ENCODE assay signal across 8 cellular contexts in genomic region chr10:17229967-17230682, GRCh38. TPM values are rescaled to one million over a fixed set of nuclear protein-coding genes. Genes with fewer than 3 reads are reported as not detected.
A peak's percentile ranks its signal among the peaks of the same experiment; 100 is the strongest.
DNase-seq lines count a peak whose midpoint lies in the region; ATAC-seq and TF ChIP-seq lines count a peak whose summit lies in the region.

No MANE protein-coding gene starts in this region.

- no peaks in the 10 kb centered on the region for H3K27me3 Mint-ChIP-seq in osteocyte (ENCODE audit: unreplicated experiment)

- H3K27me3 ChIP-seq in Peyer's patch (peaks cover 0 to 4% of the 10 kb centered on the region in 2 donors), tibial nerve (no peaks in the 10 kb centered on the region)

- peak overlapping the region; percentile 93 for H3K4me3 Mint-ChIP-seq in osteocyte (ENCODE audit: unreplicated experiment)

- DNase-seq in COLO829 (ENCODE audit: low spot score) (peak; percentile 26), Peyer's patch (peak; percentile 86 to 95 (median 90)), foreskin melanocyte (peak; percentile 84), osteocyte (ENCODE audit: extremely low spot score, unreplicated experiment) (peak; percentile 92), tibial nerve (ENCODE audit: low spot score in 2 of 2) (peak; percentile 70 to 72)
- peak; percentile 82 for DNase-seq in activated T-helper 9 cell treated with anti-CD3 and anti-CD28 coated beads, Interleukin-2, amount 50 U/mL, for 16 hours (ENCODE audit: low read depth)

- WGBS in tibial nerve, 2 donors: 0 to 1% methylated on average over 28 of the region's 43 CpGs

- ATAC-seq in GM19467 (IDR thresholded peaks at IDR 0.05; ENCODE audit: unreplicated experiment) (peak; percentile 51), HG03575 (IDR thresholded peaks at IDR 0.05; ENCODE audit: extremely low read depth, insufficient number of reproducible peaks, low FRiP score, unreplicated experiment) (peak; percentile 41)

- no peaks in the 10 kb centered on the region for H3K9me3 Mint-ChIP-seq in osteocyte (ENCODE audit: unreplicated experiment)

- TF ChIP-seq CTCF in Peyer's patch (IDR thresholded peaks at IDR 0.05): peak in 1 of 6 experiments; percentile 47
- no peak for TF ChIP-seq CTCF in osteocyte (IDR thresholded peaks at IDR 0.05)
- TF ChIP-seq CTCF in tibial nerve (IDR thresholded peaks at IDR 0.05): no peak

- TF ChIP-seq POLR2A in Peyer's patch (IDR thresholded peaks at IDR 0.05) (peak; percentile 43 to 45), tibial nerve (IDR thresholded peaks at IDR 0.05) (peak in 1 of 2 donors; percentile 49)

- H3K4me1 ChIP-seq in Peyer's patch (peaks cover 0 to 44% (median 12%) of the 10 kb centered on the region in 4 donors), tibial nerve (peaks cover 0 to 58% (median 35%) of the 10 kb centered on the region in 4 donors)

- peak overlapping the region; percentile 59 to 97 (median 78) for H3K4me3 ChIP-seq in Peyer's patch
- H3K4me3 ChIP-seq in tibial nerve: peak overlapping the region; percentile 78 to 96 (median 92)

- peak in 1 of 2 donors; percentile 88 for TF ChIP-seq EP300 in tibial nerve (IDR thresholded peaks at IDR 0.05)

- no peaks in the 10 kb centered on the region for H3K9me3 ChIP-seq in Peyer's patch
- H3K9me3 ChIP-seq in tibial nerve: no peaks in the 10 kb centered on the region

- H3K27ac Mint-ChIP-seq in osteocyte (ENCODE audit: unreplicated experiment): peak overlapping the region; percentile 99

- peaks cover 40% of the 10 kb centered on the region for H3K36me3 Mint-ChIP-seq in osteocyte (ENCODE audit: unreplicated experiment)

- H3K27ac ChIP-seq in Peyer's patch (peak overlapping the region; percentile 95 to 99 (median 98)), tibial nerve (peak overlapping the region; percentile 95 to 100 (median 98))

- H3K36me3 ChIP-seq in Peyer's patch: peaks cover 0 to 28% (median 1%) of the 10 kb centered on the region in 3 donors
- peaks cover 16 to 58% (median 24%) of the 10 kb centered on the region in 3 donors for H3K36me3 ChIP-seq in tibial nerve

- H3K4me1 Mint-ChIP-seq in osteocyte (ENCODE audit: unreplicated experiment): peaks cover 53% of the 10 kb centered on the region

RNA-seq across cellular contexts. Expression of gene VIM, which starts 2.1 kb away (rescaled TPM):
- total RNA-seq in Peyer's patch: 100 to 1,000 TPM; 139 to 914 (median 434) TPM
- 2,114 and 2,178 TPM in 2 replicates for total RNA-seq in osteocyte
- total RNA-seq in tibial nerve: 1,000 to 10,000 TPM; 6,350 to 8,587 (median 8,002) TPM

RNA-seq across cellular contexts. Expression of gene TRDMT1, which starts 28.7 kb away (rescaled TPM):
- total RNA-seq in Peyer's patch (10 to 100 TPM in 1 of 4 donors, 1 to 10 TPM in 3; 4.0 to 24.8 (median 6.4) TPM), osteocyte (5.9 and 6.6 TPM in 2 replicates), tibial nerve (10 to 100 TPM; 12.9 to 17.5 (median 16.0) TPM)

Comparison
In these comparisons a context has a peak if more than half of its experiments do, and no peak if none do; other contexts are left out.
1. Peak in every context shown above with its lines: DNase-seq, ATAC-seq, H3K4me3 ChIP-seq and H3K27ac ChIP-seq.
2. DNase-seq: peak in every context shown above with its lines; median percentile 92 in osteocyte; 90 in Peyer's patch; 84 in foreskin melanocyte; 82 in activated T-helper 9 cell treated with anti-CD3 and anti-CD28 coated beads, Interleukin-2, amount 50 U/mL, for 16 hours; 71 in tibial nerve; 26 in COLO829.